1 cellular context compared by ENCODE assay signal in the genomic region with DNA sequence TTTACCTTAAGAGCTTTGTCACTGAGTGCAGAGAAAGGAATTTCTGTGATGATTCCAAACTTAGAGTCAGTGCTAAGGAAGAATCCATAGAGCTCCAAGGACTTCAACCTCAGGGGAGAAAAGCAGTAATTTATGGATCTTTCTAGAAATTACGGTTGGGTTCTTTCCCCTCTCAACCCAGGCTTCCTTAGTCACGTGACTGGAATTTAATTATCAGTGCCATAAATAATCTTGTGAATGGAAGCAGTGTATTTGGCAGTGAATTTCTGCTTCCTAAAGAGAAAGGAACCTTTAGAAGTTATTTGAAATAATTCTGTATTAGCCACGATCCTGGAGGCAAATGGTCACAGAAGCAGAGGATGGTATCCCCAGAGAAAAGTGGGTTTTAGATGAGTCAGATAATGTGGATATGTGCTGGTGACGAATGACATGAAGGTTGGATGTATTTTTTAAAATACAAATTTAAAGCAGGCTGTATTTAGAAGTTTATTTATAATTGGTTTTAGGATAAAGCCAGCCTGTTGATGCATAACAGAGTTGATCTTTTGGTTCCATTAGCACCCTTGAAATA.
A peak's percentile ranks its signal among the peaks of the same experiment; 100 is the strongest.
TF ChIP-seq lines count a peak whose summit lies in the region.

No MANE protein-coding gene starts in this region.

TF ChIP-seq in SK-N-SH, 30 proteins besides CTCF, POLR2A, EP300 and RAD21:
- TF ChIP-seq USF1 (IDR thresholded peaks at IDR 0.05; ENCODE audit: borderline replicate concordance, low read depth) (peak; percentile 32; the same call in 1 of the 2 replicates), TEAD4 (IDR thresholded peaks at IDR 0.05; ENCODE audit: borderline replicate concordance, insufficient read depth) (no peak)
TF ChIP-seq in SK-N-SH: peak in this region for 1.
